ENCODE assay signal across 20 cellular contexts in genomic region chr1:170765279-170765678, GRCh38.
DNase-seq lines count a peak whose midpoint lies in the region; ATAC-seq and TF ChIP-seq lines count a peak whose summit lies in the region.
"Had no signal": no experiment of that assay in that cellular context is flagged by ENCODE, and none has a peak within 500 bp of the region (broad histone marks: within the 10 kb centered on the region; RNA-seq: fewer than 3 reads in every experiment).

No MANE protein-coding gene starts in this region.

- intact Hi-C loops in IMR-90 (cut with micrococcal nuclease) = loop anchor here (1.0 to 2.0 kb wide), 5 partner anchors 100 to 836 kb away; partner anchors contain the start of genes GORAB and PRRX1
- intact Hi-C loops in activated naive CD4-positive, alpha-beta T cell treated with anti-CD3 and anti-CD28 coated beads for 36 hours (cut with micrococcal nuclease) = no loop called here

- no peak overlapping the region for H3K56ac ChIP-seq in IMR-90 (ENCODE audit: extremely low read depth, insufficient read depth, low read length)

- no peak overlapping the region for H4K5ac ChIP-seq in IMR-90 (ENCODE audit: low read depth, low read length)

- no peaks in the 10 kb centered on the region for H3K79me2 ChIP-seq in fibroblast of lung (ENCODE audit: control insufficient read depth, insufficient read depth, low read length)

- TF ChIP-seq CTCF in IMR-90 (conservative IDR thresholded peaks at IDR 0.05; ENCODE audit: low read depth, low read length) = no peak
- no peak for TF ChIP-seq CTCF in fibroblast of lung (conservative IDR thresholded peaks at IDR 0.05 in 1 of 2, IDR thresholded peaks at IDR 0.05 in 1 of 2; ENCODE audit: low read depth in 1 of 2, low read length in 2 of 2)

- H2AFZ ChIP-seq in IMR-90 (replicated peaks; ENCODE audit: low read length, poor library complexity) = no peak overlapping the region
- H2AFZ ChIP-seq in fibroblast of lung (ENCODE audit: low read length) = peak overlapping the region; percentile 37

- H3K18ac ChIP-seq in IMR-90 (ENCODE audit: low read depth, low read length) = no peak overlapping the region

- H3K9me3 Mint-ChIP-seq in activated naive CD4-positive, alpha-beta T cell treated with anti-CD3 and anti-CD28 coated beads for 36 hours = no peaks in the 10 kb centered on the region
- H3K9me3 Mint-ChIP-seq: CD8-positive, alpha-beta T cell had no signal

- H3K27me3 ChIP-seq in IMR-90 (ENCODE audit: control insufficient read depth, insufficient read depth, low read length) (no peaks in the 10 kb centered on the region), fibroblast of lung (ENCODE audit: control insufficient read depth, insufficient read depth, low read length) (no peaks in the 10 kb centered on the region)
- H3K27me3 ChIP-seq: Peyer's patch, SJCRH30 had no signal

- H2BK120ac ChIP-seq in IMR-90 (ENCODE audit: low read depth, low read length) = peak overlapping the region; percentile 26; the same call in 1 of the 2 replicates

- in situ Hi-C loops in IMR-90 (cut with MboI; ENCODE audit: low sequenced_read_pairs) = loop anchor here (25.0 kb wide), 1 partner anchor 828 kb away; no protein-coding TSS in a partner anchor

- BruUV-seq in IMR-90 (replicated peaks; lab: Mats Ljungman, UMichigan) = no TSS peak

- no peak for TF ChIP-seq RAD21 in IMR-90 (IDR thresholded peaks at IDR 0.05; ENCODE audit: low read length)

- H3K9me3 ChIP-seq in IMR-90 (ENCODE audit: control insufficient read depth, insufficient read depth, low read length) (no peaks in the 10 kb centered on the region), fibroblast of lung (ENCODE audit: control insufficient read depth, insufficient read depth, low read depth, low read length) (no peaks in the 10 kb centered on the region)
- H3K9me3 ChIP-seq: Peyer's patch, SJCRH30 had no signal

- no peak overlapping the region for H3K4ac ChIP-seq in IMR-90 (ENCODE audit: low read depth, low read length)

- H3K27ac ChIP-seq in IMR-90 (ENCODE audit: insufficient read depth, low read length) = no peak overlapping the region
- H3K27ac ChIP-seq in fibroblast of lung (ENCODE audit: insufficient read depth, low read length) = no peak overlapping the region
- H3K27ac ChIP-seq: 22Rv1, Peyer's patch, SJCRH30 had no signal

- dilution Hi-C loops in IMR-90 (cut with HindIII; ENCODE audit: low sequenced_read_pairs, unreplicated experiment) = no loop called here

- no peak overlapping the region for H3K9ac ChIP-seq in IMR-90 (ENCODE audit: low read depth, low read length)
- no peak overlapping the region for H3K9ac ChIP-seq in fibroblast of lung (ENCODE audit: insufficient read depth, low read length)

- H3K23ac ChIP-seq in IMR-90 (ENCODE audit: low read depth, low read length) = no peak overlapping the region

- TF ChIP-seq POLR2A in IMR-90 (IDR thresholded peaks at IDR 0.05; ENCODE audit: low read depth, low read length) = no peak

- H2AK5ac ChIP-seq in IMR-90 (ENCODE audit: low read depth, low read length) = 0 out of 2 replicates have a peak overlapping the region, but pooled peaks have one; percentile 26

- H2AK9ac ChIP-seq in IMR-90 (replicated peaks; ENCODE audit: low read depth, low read length, poor library complexity) = no peak overlapping the region

- H3K27me3 Mint-ChIP-seq in activated naive CD4-positive, alpha-beta T cell treated with anti-CD3 and anti-CD28 coated beads for 36 hours (ENCODE audit: low read depth) = peaks cover 3% of the 10 kb centered on the region

- no peak overlapping the region for H3K27ac Mint-ChIP-seq in activated naive CD4-positive, alpha-beta T cell treated with anti-CD3 and anti-CD28 coated beads for 36 hours
- H3K27ac Mint-ChIP-seq: CD8-positive, alpha-beta T cell had no signal

- H3K4me2 ChIP-seq in IMR-90 (ENCODE audit: low read depth, low read length) (no peak overlapping the region), fibroblast of lung (ENCODE audit: extremely low read depth, insufficient read depth, low read length) (no peak overlapping the region)

- H2BK20ac ChIP-seq in IMR-90 (ENCODE audit: low read depth, low read length) = no peak overlapping the region

- H3K4me1 ChIP-seq in IMR-90 (ENCODE audit: control insufficient read depth, insufficient read depth, low read length) = no peaks in the 10 kb centered on the region
- no peaks in the 10 kb centered on the region for H3K4me1 ChIP-seq in fibroblast of lung (ENCODE audit: control insufficient read depth, extremely low read depth, insufficient read depth, low read length)
- H3K4me1 ChIP-seq: Peyer's patch, SJCRH30 had no signal

- POLR2A ChIA-PET in IMR-90 (lab: Charles Lee; ENCODE audit: unreplicated experiment) = no interaction called here

- H2BK5ac ChIP-seq in IMR-90 (ENCODE audit: low read depth, low read length, poor library complexity, severe bottlenecking) = no peak overlapping the region

- H3K36me3 Mint-ChIP-seq in activated naive CD4-positive, alpha-beta T cell treated with anti-CD3 and anti-CD28 coated beads for 36 hours (ENCODE audit: low read depth) = no peaks in the 10 kb centered on the region
- H3K36me3 Mint-ChIP-seq: CD8-positive, alpha-beta T cell had no signal

- 0 out of 2 replicates have a peak overlapping the region, but pooled peaks have one; percentile 23 for H3K14ac ChIP-seq in IMR-90 (replicated peaks; ENCODE audit: low read depth, low read length)

- H4K91ac ChIP-seq in IMR-90 (ENCODE audit: insufficient read depth, low read depth, low read length) = no peak overlapping the region

- no peaks in the 10 kb centered on the region for H4K20me1 ChIP-seq in IMR-90 (ENCODE audit: insufficient read depth, low read length)
- H4K20me1 ChIP-seq in fibroblast of lung (ENCODE audit: control insufficient read depth, extremely low read depth, insufficient read depth, low read length) = no peaks in the 10 kb centered on the region

- peak overlapping the region; percentile 32; the same call in 1 of the 3 replicates for H2BK15ac ChIP-seq in IMR-90 (ENCODE audit: low read depth, low read length)

- H3K36me3 ChIP-seq in IMR-90 (ENCODE audit: control insufficient read depth, insufficient read depth, low read length) (no peaks in the 10 kb centered on the region), fibroblast of lung (ENCODE audit: control insufficient read depth, insufficient read depth, low read length) (no peaks in the 10 kb centered on the region)
- H3K36me3 ChIP-seq: Peyer's patch, SJCRH30 had no signal

- H4K8ac ChIP-seq in IMR-90 (ENCODE audit: low read depth in 2 of 2, low read length in 2 of 2) = no peak overlapping the region

- H3K4me3 Mint-ChIP-seq in activated naive CD4-positive, alpha-beta T cell treated with anti-CD3 and anti-CD28 coated beads for 36 hours = no peak overlapping the region
- H3K4me3 Mint-ChIP-seq: CD8-positive, alpha-beta T cell had no signal

- CTCF ChIA-PET in IMR-90 (lab: Yijun Ruan, JAX) = interaction anchor here (0.7 to 1.3 kb wide), 4 partner anchors 11 to 126 kb away, joined by 3 to 5 read pairs (median 3); no protein-coding TSS in a partner anchor
- CTCF ChIA-PET in activated naive CD4-positive, alpha-beta T cell treated with anti-CD3 and anti-CD28 coated beads for 36 hours (lab: Charles Lee) = no interaction called here

- DNase-seq in NCI-H446 treated with DMSO at 0.1 percent for 48 hours (lab: John Stamatoyannopoulos, UW) (peak; percentile 2), NCI-H446 (lab: John Stamatoyannopoulos, UW) (no peak), IMR-90 (no peak), fibroblast of lung (ENCODE audit: low read depth in 2 of 2) (no peak), glomerular visceral epithelial cell (ENCODE audit: extremely low spot score) (no peak), NAMALWA (ENCODE audit: low spot score) (no peak)
- DNase-seq in activated naive CD4-positive, alpha-beta T cell treated with anti-CD3 and anti-CD28 coated beads for 36 hours = no peak
- DNase-seq: C1 segment of cervical spinal cord; CD8-positive, alpha-beta T cell; NCI-H1092; NCI-H1436 treated with DMSO at 0.1 percent for 48 hours; NCI-H1930; NCI-H510A treated with DMSO at 0.1 percent for 48 hours; NCI-H748 treated with DMSO at 0.1 percent for 48 hours; NK-92 treated with Interleukin-12 subunit alpha and Interleukin-12 subunit beta, amount 100 ng/mL, for 24 hours; Peyer's patch had no signal

- H3K79me1 ChIP-seq in IMR-90 (ENCODE audit: low read depth in 1 of 2, low read length in 2 of 2) = no peaks in the 10 kb centered on the region

- no peaks in the 10 kb centered on the region for H3K9me1 ChIP-seq in IMR-90 (ENCODE audit: insufficient read depth, low read length)

- no peaks in the 10 kb centered on the region for H3K4me1 Mint-ChIP-seq in activated naive CD4-positive, alpha-beta T cell treated with anti-CD3 and anti-CD28 coated beads for 36 hours (ENCODE audit: low read depth)

- WGBS in IMR-90 (ENCODE audit: extremely low coverage in 2 of 2, insufficient read length in 1 of 2), 2 experiments = no CpG with 5 or more reads among the region's 1 CpG

- ATAC-seq in IMR-90 (ENCODE audit: low read depth) (no peak), HG03095 (IDR thresholded peaks at IDR 0.05; ENCODE audit: unreplicated experiment) (no peak)
- ATAC-seq: CD8-positive, alpha-beta T cell had no signal

- H3K4me3 ChIP-seq in IMR-90 (ENCODE audit: insufficient read depth, low read depth, low read length) = no peak overlapping the region
- no peak overlapping the region for H3K4me3 ChIP-seq in fibroblast of lung (replicated peaks in 1 of 4; ENCODE audit: control extremely low read depth in 1 of 4, insufficient read depth in 1 of 4, low read depth in 3 of 4, low read length in 4 of 4)
- H3K4me3 ChIP-seq: GM12878, Peyer's patch, SJCRH30 had no signal

TF ChIP-seq in IMR-90, 13 proteins besides CTCF, POLR2A, EP300 and RAD21 (continues in another document):
- TF ChIP-seq MAFK (IDR thresholded peaks at IDR 0.05; ENCODE audit: low read depth, low read length) (no peak), CEBPB (IDR thresholded peaks at IDR 0.05; ENCODE audit: low read depth, low read length) (no peak), NFE2L2 (IDR thresholded peaks at IDR 0.05; ENCODE audit: low read depth, low read length) (no peak), ELK1 (IDR thresholded peaks at IDR 0.05; ENCODE audit: borderline replicate concordance, low read depth, low read length) (no peak), MXI1 (IDR thresholded peaks at IDR 0.05; ENCODE audit: borderline replicate concordance, low read depth, low read length) (no peak)
